Comparison of ENCODE assay signal across 36 cellular contexts in the genomic region with DNA sequence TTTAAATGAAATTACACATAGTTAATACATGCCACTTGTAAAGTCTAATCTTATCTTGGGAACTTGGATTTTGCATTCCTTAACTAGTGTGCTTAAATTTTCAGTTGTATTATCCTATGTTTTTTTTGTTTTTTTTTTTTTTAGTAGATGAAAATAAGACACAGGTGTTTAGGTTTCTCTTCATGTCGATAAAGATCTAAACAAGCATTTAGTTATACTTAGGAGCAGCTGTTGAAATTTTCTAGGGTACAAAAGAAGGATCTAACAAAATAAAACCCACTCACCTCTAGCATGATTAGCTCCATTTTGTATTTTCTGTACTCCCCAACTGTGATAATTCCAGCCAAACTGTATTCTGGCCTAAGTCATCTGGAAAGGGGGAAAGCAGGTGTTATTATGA.
"Had no signal": no experiment of that assay in that cellular context is flagged by ENCODE, and none has a peak within 500 bp of the region (broad histone marks: within the 10 kb centered on the region; RNA-seq: fewer than 3 reads in every experiment).

No MANE protein-coding gene starts in this region.

- H3K4me2 ChIP-seq: PC-9 had no signal

- FAIRE-seq: bronchial epithelial cell, RCC 7860 had no signal

- H3K27me3 ChIP-seq: MG63 had no signal

- DNase-seq: activated B cell treated with CpG ODN at 0.5 μM for 24 hours; activated CD4-positive, alpha-beta memory T cell treated with anti-CD3 and anti-CD28 coated beads for 36 hours; activated CD4-positive, alpha-beta T cell treated with anti-CD3 and anti-CD28 coated beads for 4 hours; activated CD4-positive, alpha-beta T cell treated with anti-CD3 and anti-CD28 coated beads, Interleukin-2, amount 50 U/mL, for 1 hour; activated CD4-positive, CD25-positive, alpha-beta regulatory T cell treated with anti-CD3 and anti-CD28 coated beads, Interleukin-2, amount 50 U/mL, for 72 hours; activated CD8-positive, alpha-beta memory T cell treated with anti-CD3 and anti-CD28 coated beads, Interleukin-2, amount 50 U/mL, for 4 hours; activated gamma-delta T cell treated with Interleukin-2 at 50 U/mL for 16 hours; activated naive CD4-positive, alpha-beta T cell treated with anti-CD3 and anti-CD28 coated beads, Interleukin-2, amount 10 ng/mL, durations not matched to agents 7 days and 5 days; activated naive CD8-positive, alpha-beta T cell treated with anti-CD3 and anti-CD28 coated beads, Interleukin-2, amount 50 U/mL, for 24 hours; activated T-cell treated with anti-CD3 and anti-CD28 coated beads for 4 hours; activated T-cell treated with anti-CD3 and anti-CD28 coated beads, Interleukin-2, amount 50 U/mL, for 4 hours; anterior cingulate cortex; caudate nucleus; Karpas-422; MG63; NCI-H1048; NCI-H1105 treated with DMSO at 0.1 percent for 48 hours; NCI-H1436; NCI-H187; NCI-H2029 treated with DMSO at 0.1 percent for 48 hours; NCI-H2107; NCI-H2171; NCI-H510A; NCI-H526; NCI-H748 treated with DMSO at 0.1 percent for 48 hours; NK-92 treated with Interleukin-12 subunit alpha and Interleukin-12 subunit beta, amount 100 ng/mL, for 24 hours; PC-9; SIG-M5; T-cell; T-helper 2 cell; T-helper 9 cell had no signal

- H3K27ac ChIP-seq: PC-9, RWPE1 had no signal

- ATAC-seq: activated naive CD8-positive, alpha-beta T cell treated with anti-CD3 and anti-CD28 coated beads, Interleukin-2, amount 50 U/mL, for 24 hours; activated T-cell treated with anti-CD3 and anti-CD28 coated beads, Interleukin-2, amount 50 U/mL, for 4 hours; Right ventricle myocardium inferior; SK-N-SH treated with all-trans-retinoic acid at 6 μM for 48 hours; T-cell had no signal

- H3K4me3 ChIP-seq: MG63, PC-9 had no signal

- H3K36me3 ChIP-seq: MG63 had no signal

- H2AFZ ChIP-seq: PC-9 had no signal

- H3K9me3 ChIP-seq: MG63 had no signal
